In genomic region chr22:20766530-20766929, GRCh38 we compare ENCODE assay signal across 8 cellular contexts. TPM values are rescaled to one million over a fixed set of nuclear protein-coding genes. Genes with fewer than 3 reads are reported as not detected.
"Had no signal": no experiment of that assay in that cellular context is flagged by ENCODE, and none has a peak within 500 bp of the region (broad histone marks: within the 10 kb centered on the region; RNA-seq: fewer than 3 reads in every experiment).

No MANE protein-coding gene starts in this region.

- H3K27me3 Mint-ChIP-seq: IgD-negative memory B cell had no signal

- ATAC-seq: HepG2 had no signal

- DNase-seq: IMR-90, KBM-7, KG1 had no signal

- H3K27ac ChIP-seq: HL-60 had no signal

- H3K4me3 Mint-ChIP-seq: IgD-negative memory B cell had no signal

- H3K9me3 Mint-ChIP-seq: IgD-negative memory B cell had no signal

- FAIRE-seq: HepG2, HTR-8/SVneo had no signal

RNA-seq across cellular contexts. Expression of gene SERPIND1, which starts 7.4 kb away (rescaled TPM):
- total RNA-seq: HT-29, IMR-90 had no signal
